18 cellular contexts compared by ENCODE assay signal in the genomic region with DNA sequence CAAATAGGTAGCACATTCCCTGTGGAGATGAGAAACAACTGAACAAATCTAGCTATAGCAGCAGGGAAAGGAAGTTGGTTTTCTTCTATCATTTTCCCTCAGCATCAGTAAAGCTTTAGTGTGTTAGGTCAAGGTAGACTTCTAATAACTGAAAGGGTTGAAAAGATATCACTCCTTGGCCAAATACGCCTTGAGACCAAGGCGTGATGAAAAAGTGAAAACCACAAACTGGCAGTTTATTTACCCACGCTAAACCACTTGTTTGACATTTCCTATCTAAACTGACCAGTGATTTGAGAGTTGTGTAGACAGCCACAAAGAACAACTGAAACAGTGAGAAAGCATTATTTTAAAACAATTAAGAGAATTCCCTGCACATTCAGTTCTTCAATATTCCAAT.
A peak's percentile ranks its signal among the peaks of the same experiment; 100 is the strongest.
DNase-seq lines count a peak whose midpoint lies in the region; ATAC-seq, FAIRE-seq and TF ChIP-seq lines count a peak whose summit lies in the region.
"Had no signal": no experiment of that assay in that cellular context is flagged by ENCODE, and none has a peak within 500 bp of the region (broad histone marks: within the 10 kb centered on the region; RNA-seq: fewer than 3 reads in every experiment).

No MANE protein-coding gene starts in this region.

- H2AFZ ChIP-seq in HepG2 (ENCODE audit: low read length) = no peak overlapping the region
- no peak overlapping the region for H2AFZ ChIP-seq in Loucy (ENCODE audit: low read length)
- H2AFZ ChIP-seq in GM12878 (ENCODE audit: control insufficient read depth, low read depth, low read length) = no peak overlapping the region
- H2AFZ ChIP-seq: GM23248 had no signal

- BruUV-seq in HepG2 (replicated peaks; lab: Mats Ljungman, UMichigan) (no TSS peak), GM12878 (replicated peaks; lab: Mats Ljungman, UMichigan) (no TSS peak)

- H3K9me3 ChIP-seq in HepG2 (ENCODE audit: low read length) (peaks cover 8% of the 10 kb centered on the region; the same call in 1 of the 2 replicates), right lobe of liver (no peaks in the 10 kb centered on the region), Loucy (ENCODE audit: insufficient read depth, low read depth, low read length) (0 out of 2 replicates have a peak, but pooled peaks cover 5% of the 10 kb centered on the region), GM12878 (replicated peaks; ENCODE audit: control insufficient read depth, insufficient read depth, low read length) (no peaks in the 10 kb centered on the region), left lung (peaks cover 0 to 11% of the 10 kb centered on the region in 2 donors)

- no peaks in the 10 kb centered on the region for H3K9me2 ChIP-seq in Loucy (replicated peaks; ENCODE audit: low read depth, low read length)

- no peaks in the 10 kb centered on the region for H3K9me3 Mint-ChIP-seq in activated CD4-positive, alpha-beta memory T cell treated with anti-CD3 and anti-CD28 coated beads, Interleukin-2, amount 10 ng/mL, durations not matched to agents 7 days and 5 days

- peaks cover 15% of the 10 kb centered on the region; the same call in 1 of the 2 replicates for H3F3A ChIP-seq in Loucy (ENCODE audit: low read depth)

- no peak for TF ChIP-seq EP300 in HepG2 (IDR thresholded peaks at IDR 0.05; ENCODE audit: low read depth in 2 of 2, low read length in 2 of 2)
- TF ChIP-seq EP300 in HepG2 (CRISPR knock-in tag; IDR thresholded peaks at IDR 0.05; ENCODE audit: borderline replicate concordance) = no peak
- TF ChIP-seq EP300 in GM12878 (IDR thresholded peaks at IDR 0.05; ENCODE audit: borderline replicate concordance in 1 of 2, control insufficient read depth in 1 of 2, low read depth in 2 of 2, low read length in 2 of 2) = no peak

- H3K36me3 Mint-ChIP-seq in activated CD4-positive, alpha-beta memory T cell treated with anti-CD3 and anti-CD28 coated beads, Interleukin-2, amount 10 ng/mL, durations not matched to agents 7 days and 5 days (ENCODE audit: low read depth) = no peaks in the 10 kb centered on the region

- H4K20me1 ChIP-seq in HepG2 (ENCODE audit: insufficient read depth, low read length) (no peaks in the 10 kb centered on the region), Loucy (ENCODE audit: insufficient read depth, low read length, poor library complexity, severe bottlenecking) (no peaks in the 10 kb centered on the region), GM12878 (ENCODE audit: control insufficient read depth, insufficient read depth) (no peaks in the 10 kb centered on the region)

- 75% methylated on average over 3 of the region's 3 CpGs for WGBS in HepG2 (ENCODE audit: low lambda C conversion rate)
- WGBS in right lobe of liver (ENCODE audit: insufficient coverage, low coverage, low lambda C conversion rate, missing lambda C conversion rate) = 75% methylated on average over 3 of the region's 3 CpGs
- WGBS in GM12878 (ENCODE audit: insufficient coverage, insufficient replicate concordance, low lambda C conversion rate, missing lambda C conversion rate) = 2% methylated on average over 3 of the region's 3 CpGs

- H3K9ac ChIP-seq in HepG2 (ENCODE audit: insufficient read depth, low read depth, low read length) (no peak overlapping the region), Loucy (ENCODE audit: low read depth, low read length, poor library complexity, severe bottlenecking) (peak overlapping the region; percentile 46), GM12878 (ENCODE audit: control insufficient read depth, insufficient read depth, low read length) (no peak overlapping the region)
- H3K9ac ChIP-seq: GM23248 had no signal

- H3K27ac ChIP-seq in HepG2 (ENCODE audit: extremely low read length, insufficient read depth, low read length) (no peak overlapping the region), right lobe of liver (no peak overlapping the region), GM12878 (ENCODE audit: control insufficient read depth, insufficient read depth) (no peak overlapping the region), left lung (no peak overlapping the region)
- H3K27ac ChIP-seq: 22Rv1, GM23248 had no signal

- intact Hi-C loops in HepG2 (cut with micrococcal nuclease; ENCODE audit: unreplicated experiment) = no loop called here
- intact Hi-C loops in right lobe of liver (cut with DNase I) = no loop called here
- intact Hi-C loops in GM12878 (cut with micrococcal nuclease; ENCODE audit: unreplicated experiment) = no loop called here
- intact Hi-C loops in left lung (cut with DNase I) = no loop called here

- H3K4me3 ChIP-seq in HepG2 (replicated peaks in 1 of 3; ENCODE audit: insufficient read depth in 1 of 3, low read depth in 2 of 3, low read length in 3 of 3) (no peak overlapping the region), right lobe of liver (no peak overlapping the region), Loucy (ENCODE audit: low read length, poor library complexity, severe bottlenecking) (peak overlapping the region; percentile 48), GM12878 (no peak overlapping the region), left lung (no peak overlapping the region)
- H3K4me3 ChIP-seq: GM23248 had no signal

- FAIRE-seq in HepG2 (lab: Jason Lieb, UNC) (no peak), GM12878 (lab: Jason Lieb, UNC) (no peak)
- FAIRE-seq: GM12891, H54, HTR-8/SVneo had no signal

- TF ChIP-seq CTCF in HepG2 (CRISPR knock-in tag; IDR thresholded peaks at IDR 0.05) (no peak), right lobe of liver (IDR thresholded peaks at IDR 0.05) (no peak), Loucy (conservative IDR thresholded peaks at IDR 0.05; ENCODE audit: low read length) (no peak), GM12878 (IDR thresholded peaks at IDR 0.05 in 2 of 3, conservative IDR thresholded peaks at IDR 0.05 in 1 of 3; ENCODE audit: control insufficient read depth in 2 of 3, extremely low read depth in 1 of 3, insufficient read depth in 1 of 3, low read depth in 3 of 3, low read length in 3 of 3) (no peak), left lung (IDR thresholded peaks at IDR 0.05) (no peak)

- no peak overlapping the region for H3K27ac Mint-ChIP-seq in activated CD4-positive, alpha-beta memory T cell treated with anti-CD3 and anti-CD28 coated beads, Interleukin-2, amount 10 ng/mL, durations not matched to agents 7 days and 5 days
- H3K27ac Mint-ChIP-seq: CD4-positive, alpha-beta T cell had no signal

- H3K4me1 Mint-ChIP-seq in activated CD4-positive, alpha-beta memory T cell treated with anti-CD3 and anti-CD28 coated beads, Interleukin-2, amount 10 ng/mL, durations not matched to agents 7 days and 5 days = no peaks in the 10 kb centered on the region

- H3K79me2 ChIP-seq in HepG2 (ENCODE audit: insufficient read depth, low read length) (no peaks in the 10 kb centered on the region), Loucy (ENCODE audit: insufficient read depth, low read length) (no peaks in the 10 kb centered on the region), GM12878 (ENCODE audit: control insufficient read depth, insufficient read depth, low read length) (no peaks in the 10 kb centered on the region)

- no peak for TF ChIP-seq RAD21 in HepG2 (CRISPR knock-in tag; IDR thresholded peaks at IDR 0.05)
- no peak for TF ChIP-seq RAD21 in GM12878 (IDR thresholded peaks at IDR 0.05; ENCODE audit: insufficient read depth, low read depth, low read length)

- POLR2A ChIA-PET in HepG2 (lab: Yijun Ruan, JAX) = interaction anchor here (0.7 kb wide), 1 partner anchor 9 kb away, joined by 5 read pairs; no protein-coding TSS in a partner anchor
- POLR2A ChIA-PET in GM12878 (lab: Charles Lee) = no interaction called here
- POLR2A ChIA-PET in activated CD4-positive, alpha-beta memory T cell treated with anti-CD3 and anti-CD28 coated beads, Interleukin-2, amount 10 ng/mL, durations not matched to agents 7 days and 5 days (lab: Charles Lee) = no interaction called here

- H3K27me3 Mint-ChIP-seq in activated CD4-positive, alpha-beta memory T cell treated with anti-CD3 and anti-CD28 coated beads, Interleukin-2, amount 10 ng/mL, durations not matched to agents 7 days and 5 days = no peaks in the 10 kb centered on the region
- H3K27me3 Mint-ChIP-seq: CD4-positive, alpha-beta T cell had no signal

- CTCF ChIA-PET in HepG2 (lab: Yijun Ruan, JAX; ENCODE audit: low intra/inter-chr PET ratio, low total read pairs) (no interaction called here), GM12878 (lab: Yijun Ruan, JAX) (interaction anchor here (0.6 to 1.1 kb wide), 3 partner anchors 9 to 36 kb away, joined by 3 to 5 read pairs (median 3); no protein-coding TSS in a partner anchor)
- CTCF ChIA-PET in activated CD4-positive, alpha-beta memory T cell treated with anti-CD3 and anti-CD28 coated beads, Interleukin-2, amount 10 ng/mL, durations not matched to agents 7 days and 5 days (lab: Charles Lee) = no interaction called here

- SMC1A ChIA-PET in GM12878 (lab: Charles Lee; ENCODE audit: uncharacterized antibody, unreplicated experiment) = interaction anchor here (0.5 kb wide), 1 partner anchor 12 kb away, joined by 3 read pairs; no protein-coding TSS in a partner anchor

- DNase-seq in HepG2 (ENCODE audit: low spot score) (no peak), right lobe of liver (no peak), GM12878 (ENCODE audit: low read depth, low spot score) (no peak), COLO668 (lab: John Stamatoyannopoulos, UW; ENCODE audit: unreplicated experiment) (no peak), left lung (no peak)
- no peak for DNase-seq in activated CD4-positive, alpha-beta memory T cell treated with anti-CD3 and anti-CD28 coated beads, Interleukin-2, amount 10 ng/mL, durations not matched to agents 7 days and 5 days
- DNase-seq: C1 segment of cervical spinal cord; CD4-positive, alpha-beta T cell; DMS79; GM23248; Kasumi-1; KBM-7 had no signal

- TF ChIP-seq POLR2A in HepG2 (IDR thresholded peaks at IDR 0.05; ENCODE audit: insufficient read depth in 1 of 2, low read depth in 2 of 2, low read length in 2 of 2) (no peak), right lobe of liver (IDR thresholded peaks at IDR 0.05) (no peak), GM12878 (IDR thresholded peaks at IDR 0.05; ENCODE audit: low read depth, low read length) (no peak)

- H3K36me3 ChIP-seq in HepG2 (replicated peaks in 1 of 2; ENCODE audit: control insufficient read depth in 1 of 2, insufficient read depth in 2 of 2, low read length in 2 of 2) (no peaks in the 10 kb centered on the region), right lobe of liver (no peaks in the 10 kb centered on the region), Loucy (ENCODE audit: insufficient read depth, low read length) (no peaks in the 10 kb centered on the region), GM12878 (ENCODE audit: control insufficient read depth in 2 of 2, insufficient read depth in 2 of 2, low read length in 1 of 2) (no peaks in the 10 kb centered on the region), left lung (no peaks in the 10 kb centered on the region)

- in situ Hi-C loops in HepG2 (cut with HindIII; ENCODE audit: extremely low pct_ligation_motif_present, low pct_unique_long_range_greater_than_20kb) (no loop called here), GM12878 (cut with MboI) (no loop called here)

- peaks cover 45% of the 10 kb centered on the region for H3K4me1 ChIP-seq in HepG2 (ENCODE audit: insufficient read depth, low read length)
- peaks cover 0 to 21% (median 4%) of the 10 kb centered on the region in 4 donors for H3K4me1 ChIP-seq in right lobe of liver
- peaks cover 71% of the 10 kb centered on the region for H3K4me1 ChIP-seq in Loucy (ENCODE audit: insufficient read depth, low read length, poor library complexity, severe bottlenecking)
- no peaks in the 10 kb centered on the region for H3K4me1 ChIP-seq in GM12878 (ENCODE audit: control insufficient read depth, insufficient read depth, low read length)
- no peaks in the 10 kb centered on the region for H3K4me1 ChIP-seq in left lung

- RAD21 ChIA-PET in GM12878 (lab: Charles Lee; ENCODE audit: unreplicated experiment) = interaction anchor here (0.7 kb wide), 1 partner anchor 19 kb away, joined by 3 read pairs; no protein-coding TSS in a partner anchor

- no peak for ATAC-seq in HepG2
- ATAC-seq in right lobe of liver = no peak
- peak; percentile 65 for ATAC-seq in GM12878
- ATAC-seq in left lung = no peak
- ATAC-seq: HCT116 had no signal

- H3K4me3 Mint-ChIP-seq in activated CD4-positive, alpha-beta memory T cell treated with anti-CD3 and anti-CD28 coated beads, Interleukin-2, amount 10 ng/mL, durations not matched to agents 7 days and 5 days = no peak overlapping the region
- H3K4me3 Mint-ChIP-seq: CD4-positive, alpha-beta T cell had no signal

- H3K4me2 ChIP-seq in HepG2 (ENCODE audit: low read depth, low read length) (no peak overlapping the region), Loucy (ENCODE audit: low read depth, low read length, poor library complexity, severe bottlenecking) (peak overlapping the region; percentile 42), GM12878 (ENCODE audit: control insufficient read depth, insufficient read depth) (no peak overlapping the region)

- no peaks in the 10 kb centered on the region for H3K27me3 ChIP-seq in HepG2 (ENCODE audit: control insufficient read depth in 1 of 2, insufficient read depth in 2 of 2, low read length in 2 of 2)
- no peaks in the 10 kb centered on the region for H3K27me3 ChIP-seq in right lobe of liver
- no peaks in the 10 kb centered on the region for H3K27me3 ChIP-seq in Loucy (ENCODE audit: insufficient read depth, low read length, poor library complexity, severe bottlenecking)
- no peaks in the 10 kb centered on the region for H3K27me3 ChIP-seq in GM12878 (replicated peaks in 1 of 2; ENCODE audit: control insufficient read depth in 2 of 2, insufficient read depth in 2 of 2, low read length in 1 of 2)
- no peaks in the 10 kb centered on the region for H3K27me3 ChIP-seq in left lung
